Comparison of ENCODE assay signal across 1 cellular context in the genomic region with DNA sequence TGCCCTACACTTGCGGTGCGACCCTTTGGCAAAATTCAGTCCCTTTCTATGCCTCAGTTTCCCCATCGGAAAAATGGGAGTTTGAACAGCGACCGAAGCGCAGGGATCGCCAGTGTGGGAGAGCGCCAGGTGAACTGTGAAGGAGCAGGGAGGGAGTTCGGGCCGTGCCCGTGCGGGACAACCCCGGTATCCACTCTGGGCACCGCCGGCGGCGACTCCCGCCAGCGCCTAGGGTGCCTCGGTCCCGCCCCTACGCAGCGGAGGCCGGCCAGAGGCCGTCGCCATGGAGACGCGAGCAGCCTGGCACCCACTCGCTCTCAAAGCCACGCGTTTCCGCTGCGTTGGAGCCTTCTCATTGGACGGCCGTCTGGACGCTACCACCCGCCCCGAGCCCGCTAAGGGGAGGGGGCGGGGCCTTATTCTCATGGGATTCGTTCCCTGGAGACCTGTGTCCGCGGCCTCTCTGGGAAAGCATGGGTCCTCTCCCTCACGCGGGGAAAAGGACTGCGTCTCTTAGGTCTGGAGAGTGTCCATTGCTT.
TF ChIP-seq lines count a peak whose summit lies in the region.

No MANE protein-coding gene starts in this region.

TF ChIP-seq in K562, 482 proteins besides CTCF, POLR2A, EP300 and RAD21 (continued from another document and continues in another):
- TF ChIP-seq MED1 (CRISPR knock-in tag; IDR thresholded peaks at IDR 0.05; ENCODE audit: borderline replicate concordance) (no peak), LARP7 (IDR thresholded peaks at IDR 0.05) (no peak), NCOA4 (IDR thresholded peaks at IDR 0.05; ENCODE audit: partially characterized antibody) (no peak), ZKSCAN1 (IDR thresholded peaks at IDR 0.05; ENCODE audit: low read depth, low read length) (no peak), HDGF (IDR thresholded peaks at IDR 0.05) (0 out of 2 replicates have a peak, but pooled peaks have one; percentile 33), ZNF780A (CRISPR knock-in tag; IDR thresholded peaks at IDR 0.05) (no peak), SP2 (IDR thresholded peaks at IDR 0.05; ENCODE audit: extremely low read depth, low read depth, low read length, poor library complexity, severe bottlenecking) (peak; percentile 38), CBX5 (IDR thresholded peaks at IDR 0.05; ENCODE audit: borderline replicate concordance, low read depth) (no peak), ZNF778 (CRISPR knock-in tag; IDR thresholded peaks at IDR 0.05) (no peak), ZNF707 (CRISPR knock-in tag; conservative IDR thresholded peaks at IDR 0.05) (no peak), MEF2A (IDR thresholded peaks at IDR 0.05; ENCODE audit: control insufficient read depth, low read depth, low read length) (no peak), OTX1 (CRISPR knock-in tag; IDR thresholded peaks at IDR 0.05) (no peak), FOXA1 (IDR thresholded peaks at IDR 0.05; ENCODE audit: borderline replicate concordance) (no peak), CCAR2 (IDR thresholded peaks at IDR 0.05; ENCODE audit: low read depth, low read length) (no peak), CBFA2T3 (IDR thresholded peaks at IDR 0.05) (no peak), TBP (optimal IDR thresholded peaks at IDR 0.05; ENCODE audit: low read depth, low read length) (no peak), POLR3A (IDR thresholded peaks at IDR 0.05; ENCODE audit: borderline replicate concordance, extremely low read depth, insufficient read depth, insufficient read length) (no peak), TCF7L2 (IDR thresholded peaks at IDR 0.05; ENCODE audit: low read depth, low read length) (peak; percentile 80), MECOM (CRISPR knock-in tag; IDR thresholded peaks at IDR 0.05) (no peak), FOXK1 (CRISPR knock-in tag; IDR thresholded peaks at IDR 0.05; ENCODE audit: borderline replicate concordance) (no peak), ZNF347 (CRISPR knock-in tag; IDR thresholded peaks at IDR 0.05; ENCODE audit: low read depth) (no peak), KAT8 (IDR thresholded peaks at IDR 0.05; ENCODE audit: low read depth) (no peak), NFE2 (IDR thresholded peaks at IDR 0.05; ENCODE audit: low read depth) (no peak), SETDB1 (IDR thresholded peaks at IDR 0.05; ENCODE audit: low read length) (no peak), TAF1 (IDR thresholded peaks at IDR 0.05; ENCODE audit: control insufficient read depth, extremely low read depth, insufficient read depth, low read length, severe bottlenecking) (no peak), ZC3H4 (CRISPR knock-in tag; IDR thresholded peaks at IDR 0.05; ENCODE audit: borderline replicate concordance) (no peak), CHD2 (IDR thresholded peaks at IDR 0.05; ENCODE audit: low read depth, low read length) (0 out of 2 replicates have a peak, but pooled peaks have one; percentile 8), ZNF79 (CRISPR knock-in tag; IDR thresholded peaks at IDR 0.05; ENCODE audit: low read depth) (no peak), POLR2AphosphoS5 (IDR thresholded peaks at IDR 0.05; ENCODE audit: control insufficient read depth, insufficient read depth, low read depth, low read length) (peak; percentile 19; the same call in 1 of the 2 replicates), NONO (IDR thresholded peaks at IDR 0.05; ENCODE audit: low read depth in 2 of 2, low read length in 1 of 2) (peak in 1 of 2 experiments; percentile 97; a peak in 2 of 4 replicates), TSC22D4 (tag; IDR thresholded peaks at IDR 0.05) (no peak)
- TF ChIP-seq, protein P1, sequence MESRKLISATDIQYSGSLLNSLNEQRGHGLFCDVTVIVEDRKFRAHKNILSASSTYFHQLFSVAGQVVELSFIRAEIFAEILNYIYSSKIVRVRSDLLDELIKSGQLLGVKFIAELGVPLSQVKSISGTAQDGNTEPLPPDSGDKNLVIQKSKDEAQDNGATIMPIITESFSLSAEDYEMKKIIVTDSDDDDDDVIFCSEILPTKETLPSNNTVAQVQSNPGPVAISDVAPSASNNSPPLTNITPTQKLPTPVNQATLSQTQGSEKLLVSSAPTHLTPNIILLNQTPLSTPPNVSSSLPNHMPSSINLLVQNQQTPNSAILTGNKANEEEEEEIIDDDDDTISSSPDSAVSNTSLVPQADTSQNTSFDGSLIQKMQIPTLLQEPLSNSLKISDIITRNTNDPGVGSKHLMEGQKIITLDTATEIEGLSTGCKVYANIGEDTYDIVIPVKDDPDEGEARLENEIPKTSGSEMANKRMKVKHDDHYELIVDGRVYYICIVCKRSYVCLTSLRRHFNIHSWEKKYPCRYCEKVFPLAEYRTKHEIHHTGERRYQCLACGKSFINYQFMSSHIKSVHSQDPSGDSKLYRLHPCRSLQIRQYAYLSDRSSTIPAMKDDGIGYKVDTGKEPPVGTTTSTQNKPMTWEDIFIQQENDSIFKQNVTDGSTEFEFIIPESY (CRISPR knock-in tag; IDR thresholded peaks at IDR 0.05): no peak
- TF ChIP-seq, protein P2, sequence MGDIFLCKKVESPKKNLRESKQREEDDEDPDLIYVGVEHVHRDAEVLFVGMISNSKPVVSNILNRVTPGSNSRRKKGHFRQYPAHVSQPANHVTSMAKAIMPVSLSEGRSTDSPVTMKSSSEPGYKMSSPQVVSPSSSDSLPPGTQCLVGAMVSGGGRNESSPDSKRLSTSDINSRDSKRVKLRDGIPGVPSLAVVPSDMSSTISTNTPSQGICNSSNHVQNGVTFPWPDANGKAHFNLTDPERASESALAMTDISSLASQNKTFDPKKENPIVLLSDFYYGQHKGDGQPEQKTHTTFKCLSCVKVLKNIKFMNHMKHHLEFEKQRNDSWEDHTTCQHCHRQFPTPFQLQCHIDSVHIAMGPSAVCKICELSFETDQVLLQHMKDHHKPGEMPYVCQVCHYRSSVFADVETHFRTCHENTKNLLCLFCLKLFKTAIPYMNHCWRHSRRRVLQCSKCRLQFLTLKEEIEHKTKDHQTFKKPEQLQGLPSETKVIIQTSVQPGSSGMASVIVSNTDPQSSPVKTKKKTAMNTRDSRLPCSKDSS (IDR thresholded peaks at IDR 0.05; ENCODE audit: low read depth, partially characterized antibody): no peak
- TF ChIP-seq, protein P3, sequence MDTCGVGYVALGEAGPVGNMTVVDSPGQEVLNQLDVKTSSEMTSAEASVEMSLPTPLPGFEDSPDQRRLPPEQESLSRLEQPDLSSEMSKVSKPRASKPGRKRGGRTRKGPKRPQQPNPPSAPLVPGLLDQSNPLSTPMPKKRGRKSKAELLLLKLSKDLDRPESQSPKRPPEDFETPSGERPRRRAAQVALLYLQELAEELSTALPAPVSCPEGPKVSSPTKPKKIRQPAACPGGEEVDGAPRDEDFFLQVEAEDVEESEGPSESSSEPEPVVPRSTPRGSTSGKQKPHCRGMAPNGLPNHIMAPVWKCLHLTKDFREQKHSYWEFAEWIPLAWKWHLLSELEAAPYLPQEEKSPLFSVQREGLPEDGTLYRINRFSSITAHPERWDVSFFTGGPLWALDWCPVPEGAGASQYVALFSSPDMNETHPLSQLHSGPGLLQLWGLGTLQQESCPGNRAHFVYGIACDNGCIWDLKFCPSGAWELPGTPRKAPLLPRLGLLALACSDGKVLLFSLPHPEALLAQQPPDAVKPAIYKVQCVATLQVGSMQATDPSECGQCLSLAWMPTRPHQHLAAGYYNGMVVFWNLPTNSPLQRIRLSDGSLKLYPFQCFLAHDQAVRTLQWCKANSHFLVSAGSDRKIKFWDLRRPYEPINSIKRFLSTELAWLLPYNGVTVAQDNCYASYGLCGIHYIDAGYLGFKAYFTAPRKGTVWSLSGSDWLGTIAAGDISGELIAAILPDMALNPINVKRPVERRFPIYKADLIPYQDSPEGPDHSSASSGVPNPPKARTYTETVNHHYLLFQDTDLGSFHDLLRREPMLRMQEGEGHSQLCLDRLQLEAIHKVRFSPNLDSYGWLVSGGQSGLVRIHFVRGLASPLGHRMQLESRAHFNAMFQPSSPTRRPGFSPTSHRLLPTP (IDR thresholded peaks at IDR 0.05; ENCODE audit: borderline replicate concordance, extremely low read depth, insufficient read length): no peak
- TF ChIP-seq, protein P4, sequence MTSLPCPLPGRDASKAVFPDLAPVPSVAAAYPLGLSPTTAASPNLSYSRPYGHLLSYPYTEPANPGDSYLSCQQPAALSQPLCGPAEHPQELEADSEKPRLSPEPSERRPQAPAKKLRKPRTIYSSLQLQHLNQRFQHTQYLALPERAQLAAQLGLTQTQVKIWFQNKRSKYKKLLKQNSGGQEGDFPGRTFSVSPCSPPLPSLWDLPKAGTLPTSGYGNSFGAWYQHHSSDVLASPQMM (CRISPR knock-in tag; IDR thresholded peaks at IDR 0.05): no peak
- TF ChIP-seq, protein P5, sequence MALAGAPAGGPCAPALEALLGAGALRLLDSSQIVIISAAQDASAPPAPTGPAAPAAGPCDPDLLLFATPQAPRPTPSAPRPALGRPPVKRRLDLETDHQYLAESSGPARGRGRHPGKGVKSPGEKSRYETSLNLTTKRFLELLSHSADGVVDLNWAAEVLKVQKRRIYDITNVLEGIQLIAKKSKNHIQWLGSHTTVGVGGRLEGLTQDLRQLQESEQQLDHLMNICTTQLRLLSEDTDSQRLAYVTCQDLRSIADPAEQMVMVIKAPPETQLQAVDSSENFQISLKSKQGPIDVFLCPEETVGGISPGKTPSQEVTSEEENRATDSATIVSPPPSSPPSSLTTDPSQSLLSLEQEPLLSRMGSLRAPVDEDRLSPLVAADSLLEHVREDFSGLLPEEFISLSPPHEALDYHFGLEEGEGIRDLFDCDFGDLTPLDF (CRISPR knock-in tag; IDR thresholded peaks at IDR 0.05): peak; percentile 47
- TF ChIP-seq, protein P6, sequence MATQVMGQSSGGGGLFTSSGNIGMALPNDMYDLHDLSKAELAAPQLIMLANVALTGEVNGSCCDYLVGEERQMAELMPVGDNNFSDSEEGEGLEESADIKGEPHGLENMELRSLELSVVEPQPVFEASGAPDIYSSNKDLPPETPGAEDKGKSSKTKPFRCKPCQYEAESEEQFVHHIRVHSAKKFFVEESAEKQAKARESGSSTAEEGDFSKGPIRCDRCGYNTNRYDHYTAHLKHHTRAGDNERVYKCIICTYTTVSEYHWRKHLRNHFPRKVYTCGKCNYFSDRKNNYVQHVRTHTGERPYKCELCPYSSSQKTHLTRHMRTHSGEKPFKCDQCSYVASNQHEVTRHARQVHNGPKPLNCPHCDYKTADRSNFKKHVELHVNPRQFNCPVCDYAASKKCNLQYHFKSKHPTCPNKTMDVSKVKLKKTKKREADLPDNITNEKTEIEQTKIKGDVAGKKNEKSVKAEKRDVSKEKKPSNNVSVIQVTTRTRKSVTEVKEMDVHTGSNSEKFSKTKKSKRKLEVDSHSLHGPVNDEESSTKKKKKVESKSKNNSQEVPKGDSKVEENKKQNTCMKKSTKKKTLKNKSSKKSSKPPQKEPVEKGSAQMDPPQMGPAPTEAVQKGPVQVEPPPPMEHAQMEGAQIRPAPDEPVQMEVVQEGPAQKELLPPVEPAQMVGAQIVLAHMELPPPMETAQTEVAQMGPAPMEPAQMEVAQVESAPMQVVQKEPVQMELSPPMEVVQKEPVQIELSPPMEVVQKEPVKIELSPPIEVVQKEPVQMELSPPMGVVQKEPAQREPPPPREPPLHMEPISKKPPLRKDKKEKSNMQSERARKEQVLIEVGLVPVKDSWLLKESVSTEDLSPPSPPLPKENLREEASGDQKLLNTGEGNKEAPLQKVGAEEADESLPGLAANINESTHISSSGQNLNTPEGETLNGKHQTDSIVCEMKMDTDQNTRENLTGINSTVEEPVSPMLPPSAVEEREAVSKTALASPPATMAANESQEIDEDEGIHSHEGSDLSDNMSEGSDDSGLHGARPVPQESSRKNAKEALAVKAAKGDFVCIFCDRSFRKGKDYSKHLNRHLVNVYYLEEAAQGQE (CRISPR knock-in tag; IDR thresholded peaks at IDR 0.05; ENCODE audit: low read depth): no peak
- TF ChIP-seq, protein P7, sequence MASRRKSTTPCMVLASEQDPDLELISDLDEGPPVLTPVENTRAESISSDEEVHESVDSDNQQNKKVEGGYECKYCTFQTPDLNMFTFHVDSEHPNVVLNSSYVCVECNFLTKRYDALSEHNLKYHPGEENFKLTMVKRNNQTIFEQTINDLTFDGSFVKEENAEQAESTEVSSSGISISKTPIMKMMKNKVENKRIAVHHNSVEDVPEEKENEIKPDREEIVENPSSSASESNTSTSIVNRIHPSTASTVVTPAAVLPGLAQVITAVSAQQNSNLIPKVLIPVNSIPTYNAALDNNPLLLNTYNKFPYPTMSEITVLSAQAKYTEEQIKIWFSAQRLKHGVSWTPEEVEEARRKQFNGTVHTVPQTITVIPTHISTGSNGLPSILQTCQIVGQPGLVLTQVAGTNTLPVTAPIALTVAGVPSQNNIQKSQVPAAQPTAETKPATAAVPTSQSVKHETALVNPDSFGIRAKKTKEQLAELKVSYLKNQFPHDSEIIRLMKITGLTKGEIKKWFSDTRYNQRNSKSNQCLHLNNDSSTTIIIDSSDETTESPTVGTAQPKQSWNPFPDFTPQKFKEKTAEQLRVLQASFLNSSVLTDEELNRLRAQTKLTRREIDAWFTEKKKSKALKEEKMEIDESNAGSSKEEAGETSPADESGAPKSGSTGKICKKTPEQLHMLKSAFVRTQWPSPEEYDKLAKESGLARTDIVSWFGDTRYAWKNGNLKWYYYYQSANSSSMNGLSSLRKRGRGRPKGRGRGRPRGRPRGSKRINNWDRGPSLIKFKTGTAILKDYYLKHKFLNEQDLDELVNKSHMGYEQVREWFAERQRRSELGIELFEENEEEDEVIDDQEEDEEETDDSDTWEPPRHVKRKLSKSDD (conservative IDR thresholded peaks at IDR 0.05; ENCODE audit: low read length): no peak
- TF ChIP-seq, protein P8, sequence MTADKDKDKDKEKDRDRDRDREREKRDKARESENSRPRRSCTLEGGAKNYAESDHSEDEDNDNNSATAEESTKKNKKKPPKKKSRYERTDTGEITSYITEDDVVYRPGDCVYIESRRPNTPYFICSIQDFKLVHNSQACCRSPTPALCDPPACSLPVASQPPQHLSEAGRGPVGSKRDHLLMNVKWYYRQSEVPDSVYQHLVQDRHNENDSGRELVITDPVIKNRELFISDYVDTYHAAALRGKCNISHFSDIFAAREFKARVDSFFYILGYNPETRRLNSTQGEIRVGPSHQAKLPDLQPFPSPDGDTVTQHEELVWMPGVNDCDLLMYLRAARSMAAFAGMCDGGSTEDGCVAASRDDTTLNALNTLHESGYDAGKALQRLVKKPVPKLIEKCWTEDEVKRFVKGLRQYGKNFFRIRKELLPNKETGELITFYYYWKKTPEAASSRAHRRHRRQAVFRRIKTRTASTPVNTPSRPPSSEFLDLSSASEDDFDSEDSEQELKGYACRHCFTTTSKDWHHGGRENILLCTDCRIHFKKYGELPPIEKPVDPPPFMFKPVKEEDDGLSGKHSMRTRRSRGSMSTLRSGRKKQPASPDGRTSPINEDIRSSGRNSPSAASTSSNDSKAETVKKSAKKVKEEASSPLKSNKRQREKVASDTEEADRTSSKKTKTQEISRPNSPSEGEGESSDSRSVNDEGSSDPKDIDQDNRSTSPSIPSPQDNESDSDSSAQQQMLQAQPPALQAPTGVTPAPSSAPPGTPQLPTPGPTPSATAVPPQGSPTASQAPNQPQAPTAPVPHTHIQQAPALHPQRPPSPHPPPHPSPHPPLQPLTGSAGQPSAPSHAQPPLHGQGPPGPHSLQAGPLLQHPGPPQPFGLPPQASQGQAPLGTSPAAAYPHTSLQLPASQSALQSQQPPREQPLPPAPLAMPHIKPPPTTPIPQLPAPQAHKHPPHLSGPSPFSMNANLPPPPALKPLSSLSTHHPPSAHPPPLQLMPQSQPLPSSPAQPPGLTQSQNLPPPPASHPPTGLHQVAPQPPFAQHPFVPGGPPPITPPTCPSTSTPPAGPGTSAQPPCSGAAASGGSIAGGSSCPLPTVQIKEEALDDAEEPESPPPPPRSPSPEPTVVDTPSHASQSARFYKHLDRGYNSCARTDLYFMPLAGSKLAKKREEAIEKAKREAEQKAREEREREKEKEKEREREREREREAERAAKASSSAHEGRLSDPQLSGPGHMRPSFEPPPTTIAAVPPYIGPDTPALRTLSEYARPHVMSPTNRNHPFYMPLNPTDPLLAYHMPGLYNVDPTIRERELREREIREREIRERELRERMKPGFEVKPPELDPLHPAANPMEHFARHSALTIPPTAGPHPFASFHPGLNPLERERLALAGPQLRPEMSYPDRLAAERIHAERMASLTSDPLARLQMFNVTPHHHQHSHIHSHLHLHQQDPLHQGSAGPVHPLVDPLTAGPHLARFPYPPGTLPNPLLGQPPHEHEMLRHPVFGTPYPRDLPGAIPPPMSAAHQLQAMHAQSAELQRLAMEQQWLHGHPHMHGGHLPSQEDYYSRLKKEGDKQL (CRISPR knock-in tag; IDR thresholded peaks at IDR 0.05; ENCODE audit: borderline replicate concordance): no peak
